1 cellular context compared by ENCODE assay signal in the genomic region with DNA sequence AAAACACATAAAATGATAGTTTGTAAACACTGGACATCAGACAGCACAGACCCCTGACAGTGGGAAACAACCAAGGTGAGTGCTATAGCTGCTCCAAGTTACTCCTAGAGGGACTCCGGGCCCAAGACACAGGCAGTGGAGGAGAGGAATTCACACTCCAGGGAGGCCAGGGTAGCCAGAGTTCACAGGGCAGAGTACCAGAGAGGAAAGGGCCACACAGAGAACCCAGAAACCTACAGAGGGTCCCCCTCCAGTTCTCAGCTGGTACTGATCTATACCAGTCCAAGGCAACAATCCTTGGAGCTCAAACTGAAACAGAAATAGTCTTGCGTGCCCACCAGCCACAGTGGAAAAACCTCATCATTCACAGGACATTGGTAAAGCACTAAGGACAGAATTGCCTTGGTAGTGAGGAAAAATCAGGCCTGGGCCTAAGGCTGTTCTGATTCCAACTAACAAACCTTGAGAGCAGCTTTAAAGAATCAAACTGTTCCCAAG.
TF ChIP-seq lines count a peak whose summit lies in the region.

No MANE protein-coding gene starts in this region.

TF ChIP-seq in SK-N-SH treated with all-trans-retinoic acid at 6 μM for 48 hours, 23 proteins besides CTCF, POLR2A, EP300 and RAD21 (continued from another document):
- TF ChIP-seq TSHZ2 (CRISPR knock-in tag; IDR thresholded peaks at IDR 0.05) (no peak), POU6F1 (CRISPR knock-in tag; IDR thresholded peaks at IDR 0.05; ENCODE audit: borderline replicate concordance, low read depth) (no peak), RARB (CRISPR knock-in tag; IDR thresholded peaks at IDR 0.05) (no peak), ZFP3 (CRISPR knock-in tag; IDR thresholded peaks at IDR 0.05) (no peak)
